In the genomic region with DNA sequence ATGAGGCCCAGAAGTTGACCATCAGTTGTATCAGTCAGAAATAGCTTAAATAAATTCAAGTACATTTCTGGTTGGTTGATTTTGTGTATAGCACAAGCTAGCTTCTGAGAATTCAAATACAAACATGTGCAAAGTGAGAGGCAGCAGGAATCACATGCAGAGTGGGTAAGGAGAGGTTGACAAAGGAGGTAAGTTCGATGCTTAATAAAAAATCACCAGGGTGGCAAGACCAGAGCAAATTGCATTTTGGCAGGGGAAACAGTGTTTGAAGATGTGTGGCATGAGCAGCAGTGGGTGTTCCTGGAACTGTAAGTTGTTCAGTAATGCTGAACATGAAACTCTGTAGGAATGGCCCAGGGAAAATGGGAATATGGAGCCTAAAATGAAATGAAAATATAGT, we compare ENCODE assay signal across 22 cellular contexts. TPM values are rescaled to one million over a fixed set of nuclear protein-coding genes. Genes with fewer than 3 reads are reported as not detected.
A peak's percentile ranks its signal among the peaks of the same experiment; 100 is the strongest.
DNase-seq lines count a peak whose midpoint lies in the region; ATAC-seq and TF ChIP-seq lines count a peak whose summit lies in the region.
"Had no signal": no experiment of that assay in that cellular context is flagged by ENCODE, and none has a peak within 500 bp of the region (broad histone marks: within the 10 kb centered on the region; RNA-seq: fewer than 3 reads in every experiment).

No MANE protein-coding gene starts in this region.

- H4K5ac ChIP-seq in IMR-90 (ENCODE audit: low read depth, low read length): no peak overlapping the region

- H2BK5ac ChIP-seq in IMR-90 (ENCODE audit: low read depth, low read length, poor library complexity, severe bottlenecking): no peak overlapping the region

- TF ChIP-seq POLR2A in IMR-90 (IDR thresholded peaks at IDR 0.05; ENCODE audit: low read depth, low read length): no peak

- H3K4me1 ChIP-seq in IMR-90 (ENCODE audit: control insufficient read depth, insufficient read depth, low read length): peaks cover 11% of the 10 kb centered on the region
- H3K4me1 ChIP-seq: prostate gland had no signal

- H2BK120ac ChIP-seq in IMR-90 (ENCODE audit: low read depth, low read length): no peak overlapping the region

- CTCF ChIA-PET in IMR-90 (lab: Yijun Ruan, JAX): interaction anchor here (0.6 to 1.5 kb wide), 2 partner anchors 49 to 89 kb away, joined by 3 to 6 read pairs; no protein-coding TSS in a partner anchor

- peaks cover 2% of the 10 kb centered on the region for H3K36me3 ChIP-seq in IMR-90 (ENCODE audit: control insufficient read depth, insufficient read depth, low read length)
- H3K36me3 ChIP-seq: BE2C, left ventricle myocardium inferior, prostate gland had no signal

- H3K9me3 Mint-ChIP-seq in activated CD4-positive, alpha-beta T cell treated with anti-CD3 and anti-CD28 coated beads, Interleukin-2, amount 10 ng/mL, durations not matched to agents 24 days and 14 days: peaks cover 10% of the 10 kb centered on the region
- H3K9me3 Mint-ChIP-seq in immature natural killer cell: peaks cover 2 to 29% (median 8%) of the 10 kb centered on the region in 6 donors
- H3K9me3 Mint-ChIP-seq: activated naive CD4-positive, alpha-beta T cell treated with anti-CD3 and anti-CD28 coated beads, Interleukin-2, amount 50 U/mL, for 72 hours had no signal

- no TSS peak for BruUV-seq in IMR-90 (replicated peaks; lab: Mats Ljungman, UMichigan)

- H3K27me3 ChIP-seq in IMR-90 (ENCODE audit: control insufficient read depth, insufficient read depth, low read length): no peaks in the 10 kb centered on the region
- H3K27me3 ChIP-seq in layer of hippocampus (ENCODE audit: control insufficient read depth, insufficient read depth, low read length): no peaks in the 10 kb centered on the region
- H3K27me3 ChIP-seq: BE2C, neural progenitor cell, tibial nerve had no signal

- POLR2A ChIA-PET in IMR-90 (lab: Charles Lee; ENCODE audit: unreplicated experiment): no interaction called here

- H3K4me1 Mint-ChIP-seq in activated CD4-positive, alpha-beta T cell treated with anti-CD3 and anti-CD28 coated beads, Interleukin-2, amount 10 ng/mL, durations not matched to agents 24 days and 14 days: peaks cover 3% of the 10 kb centered on the region
- H3K4me1 Mint-ChIP-seq in immature natural killer cell: no peaks in the 10 kb centered on the region
- H3K4me1 Mint-ChIP-seq: activated CD8-positive, alpha-beta memory T cell treated with anti-CD3 and anti-CD28 coated beads, Interleukin-2, amount 10 ng/mL, durations not matched to agents 7 days and 5 days; stimulated activated memory B cell treated with anti-CD40 and anti-IgM and Interleukin-4, amounts not matched to agents 10 μg/mL and 1 μg/mL and 100 μg/mL, for 72 hours had no signal

- H3K9me3 ChIP-seq in IMR-90 (ENCODE audit: control insufficient read depth, insufficient read depth, low read length): no peaks in the 10 kb centered on the region; the same call in 1 of the 2 replicates
- H3K9me3 ChIP-seq: BE2C, left ventricle myocardium inferior, mucosa of descending colon, prostate gland, tibial nerve had no signal

- no peak overlapping the region for H2BK15ac ChIP-seq in IMR-90 (ENCODE audit: low read depth, low read length)

- H4K8ac ChIP-seq in IMR-90 (ENCODE audit: low read depth in 2 of 2, low read length in 2 of 2): 0 out of 4 replicates have a peak overlapping the region, but pooled peaks of 1 of the 2 experiments have one; percentile 11

- TF ChIP-seq CTCF in IMR-90 (conservative IDR thresholded peaks at IDR 0.05; ENCODE audit: low read depth, low read length): no peak

- ATAC-seq in IMR-90 (ENCODE audit: low read depth): peak; percentile 51
- ATAC-seq: activated CD8-positive, alpha-beta memory T cell treated with anti-CD3 and anti-CD28 coated beads, Interleukin-2, amount 10 ng/mL, durations not matched to agents 7 days and 5 days; activated naive CD4-positive, alpha-beta T cell treated with anti-CD3 and anti-CD28 coated beads, Interleukin-2, amount 50 U/mL, for 72 hours; mucosa of descending colon; Panc1; stimulated activated memory B cell treated with anti-CD40 and anti-IgM and Interleukin-4, amounts not matched to agents 10 μg/mL and 1 μg/mL and 100 μg/mL, for 72 hours had no signal

- DNase-seq in IMR-90 (no peak), cerebellar cortex (ENCODE audit: low spot score) (peak; percentile 48), superior temporal gyrus (ENCODE audit: extremely low spot score) (peak; percentile 79), immature natural killer cell (no peak), NCI-H2081 treated with DMSO at 0.1 percent for 48 hours (lab: John Stamatoyannopoulos, UW) (no peak)
- no peak for DNase-seq in activated CD4-positive, alpha-beta T cell treated with anti-CD3 and anti-CD28 coated beads, Interleukin-2, amount 10 ng/mL, durations not matched to agents 24 days and 14 days
- DNase-seq: activated CD4-positive, alpha-beta T cell treated with anti-CD3 and anti-CD28 coated beads for 4 hours; activated CD8-positive, alpha-beta memory T cell treated with anti-CD3 and anti-CD28 coated beads, Interleukin-2, amount 10 ng/mL, durations not matched to agents 7 days and 5 days; BE2C; left ventricle myocardium inferior; mucosa of descending colon; NCI-H510A treated with DMSO at 0.1 percent for 48 hours; NK-92 treated with Interleukin-12 subunit alpha and Interleukin-12 subunit beta, amount 100 ng/mL, for 24 hours; SIG-M5; T-helper 1 cell had no signal

- H3K23ac ChIP-seq in IMR-90 (ENCODE audit: low read depth, low read length): peak overlapping the region; percentile 44; the same call in 1 of the 2 replicates

- 0 out of 2 replicates have a peak overlapping the region, but pooled peaks have one; percentile 20 for H2BK20ac ChIP-seq in IMR-90 (ENCODE audit: low read depth, low read length)

- H3K9ac ChIP-seq in IMR-90 (ENCODE audit: low read depth, low read length): no peak overlapping the region
- H3K9ac ChIP-seq: neural progenitor cell had no signal

- no peak overlapping the region for H4K91ac ChIP-seq in IMR-90 (ENCODE audit: insufficient read depth, low read depth, low read length)

- H3K9me1 ChIP-seq in IMR-90 (ENCODE audit: insufficient read depth, low read length): peaks cover 7% of the 10 kb centered on the region

- intact Hi-C loops in IMR-90 (cut with micrococcal nuclease): no loop called here
- intact Hi-C loops in activated CD4-positive, alpha-beta T cell treated with anti-CD3 and anti-CD28 coated beads, Interleukin-2, amount 10 ng/mL, durations not matched to agents 24 days and 14 days (cut with micrococcal nuclease): no loop called here

- H3K27me3 Mint-ChIP-seq in activated CD4-positive, alpha-beta T cell treated with anti-CD3 and anti-CD28 coated beads, Interleukin-2, amount 10 ng/mL, durations not matched to agents 24 days and 14 days: no peaks in the 10 kb centered on the region
- H3K27me3 Mint-ChIP-seq in immature natural killer cell (ENCODE audit: low read depth in 3 of 3): no peaks in the 10 kb centered on the region
- H3K27me3 Mint-ChIP-seq: activated CD8-positive, alpha-beta memory T cell treated with anti-CD3 and anti-CD28 coated beads, Interleukin-2, amount 10 ng/mL, durations not matched to agents 7 days and 5 days; stimulated activated memory B cell treated with anti-CD40 and anti-IgM and Interleukin-4, amounts not matched to agents 10 μg/mL and 1 μg/mL and 100 μg/mL, for 72 hours had no signal

- in situ Hi-C loops in IMR-90 (cut with MboI; ENCODE audit: low sequenced_read_pairs): no loop called here

- H3K4me3 ChIP-seq in IMR-90 (ENCODE audit: insufficient read depth, low read depth, low read length): no peak overlapping the region
- H3K4me3 ChIP-seq: left ventricle myocardium inferior, mucosa of descending colon, neural progenitor cell, prostate gland, tibial nerve had no signal

- H3K4me3 Mint-ChIP-seq in activated CD4-positive, alpha-beta T cell treated with anti-CD3 and anti-CD28 coated beads, Interleukin-2, amount 10 ng/mL, durations not matched to agents 24 days and 14 days: no peak overlapping the region
- H3K4me3 Mint-ChIP-seq in immature natural killer cell: no peak overlapping the region
- H3K4me3 Mint-ChIP-seq: activated CD8-positive, alpha-beta memory T cell treated with anti-CD3 and anti-CD28 coated beads, Interleukin-2, amount 10 ng/mL, durations not matched to agents 7 days and 5 days; neural progenitor cell; stimulated activated memory B cell treated with anti-CD40 and anti-IgM and Interleukin-4, amounts not matched to agents 10 μg/mL and 1 μg/mL and 100 μg/mL, for 72 hours had no signal

- peaks cover 22 to 58% of the 10 kb centered on the region in 2 experiments for H3K79me1 ChIP-seq in IMR-90 (ENCODE audit: low read depth in 1 of 2, low read length in 2 of 2)

- H3K27ac Mint-ChIP-seq in activated CD4-positive, alpha-beta T cell treated with anti-CD3 and anti-CD28 coated beads, Interleukin-2, amount 10 ng/mL, durations not matched to agents 24 days and 14 days: no peak overlapping the region
- H3K27ac Mint-ChIP-seq in immature natural killer cell: no peak overlapping the region
- H3K27ac Mint-ChIP-seq: activated CD8-positive, alpha-beta memory T cell treated with anti-CD3 and anti-CD28 coated beads, Interleukin-2, amount 10 ng/mL, durations not matched to agents 7 days and 5 days; activated naive CD4-positive, alpha-beta T cell treated with anti-CD3 and anti-CD28 coated beads, Interleukin-2, amount 50 U/mL, for 72 hours; neural progenitor cell; stimulated activated memory B cell treated with anti-CD40 and anti-IgM and Interleukin-4, amounts not matched to agents 10 μg/mL and 1 μg/mL and 100 μg/mL, for 72 hours had no signal

- H4K20me1 ChIP-seq in IMR-90 (ENCODE audit: insufficient read depth, low read length): peaks cover 29% of the 10 kb centered on the region

- no peak overlapping the region for H3K18ac ChIP-seq in IMR-90 (ENCODE audit: low read depth, low read length)

- H3K56ac ChIP-seq in IMR-90 (ENCODE audit: extremely low read depth, insufficient read depth, low read length): no peak overlapping the region

- no peak overlapping the region for H2AK5ac ChIP-seq in IMR-90 (ENCODE audit: low read depth, low read length)

- TF ChIP-seq RAD21 in IMR-90 (IDR thresholded peaks at IDR 0.05; ENCODE audit: low read length): no peak

- H2AK9ac ChIP-seq in IMR-90 (replicated peaks; ENCODE audit: low read depth, low read length, poor library complexity): no peak overlapping the region

- 0% methylated on average over 1 of the region's 1 CpG; no CpG with 5 or more reads in 1 of the 2 experiments for WGBS in IMR-90 (ENCODE audit: extremely low coverage in 2 of 2, insufficient read length in 1 of 2), 2 experiments

- H2AFZ ChIP-seq in IMR-90 (replicated peaks; ENCODE audit: low read length, poor library complexity): no peak overlapping the region
- H2AFZ ChIP-seq: neural progenitor cell had no signal

- no peak overlapping the region; the same call in 1 of the 2 replicates for H3K14ac ChIP-seq in IMR-90 (replicated peaks; ENCODE audit: low read depth, low read length)

- dilution Hi-C loops in IMR-90 (cut with HindIII; ENCODE audit: low sequenced_read_pairs, unreplicated experiment): no loop called here

- no peak overlapping the region for H3K27ac ChIP-seq in IMR-90 (ENCODE audit: insufficient read depth, low read length)
- peak overlapping the region; percentile 97 for H3K27ac ChIP-seq in layer of hippocampus (ENCODE audit: low read depth, low read length)
- H3K27ac ChIP-seq: prostate gland had no signal

- no peak overlapping the region for H3K4ac ChIP-seq in IMR-90 (ENCODE audit: low read depth, low read length)

- H3K36me3 Mint-ChIP-seq in activated CD4-positive, alpha-beta T cell treated with anti-CD3 and anti-CD28 coated beads, Interleukin-2, amount 10 ng/mL, durations not matched to agents 24 days and 14 days (ENCODE audit: low read depth): no peaks in the 10 kb centered on the region
- no peaks in the 10 kb centered on the region for H3K36me3 Mint-ChIP-seq in immature natural killer cell
- H3K36me3 Mint-ChIP-seq: activated CD8-positive, alpha-beta memory T cell treated with anti-CD3 and anti-CD28 coated beads, Interleukin-2, amount 10 ng/mL, durations not matched to agents 7 days and 5 days; activated naive CD4-positive, alpha-beta T cell treated with anti-CD3 and anti-CD28 coated beads, Interleukin-2, amount 50 U/mL, for 72 hours; stimulated activated memory B cell treated with anti-CD40 and anti-IgM and Interleukin-4, amounts not matched to agents 10 μg/mL and 1 μg/mL and 100 μg/mL, for 72 hours had no signal

- peak overlapping the region; percentile 57; the same call in 1 of the 2 replicates for H3K4me2 ChIP-seq in IMR-90 (ENCODE audit: low read depth, low read length)

RNA-seq across cellular contexts. Expression of gene GNAI1, which starts 52.6 kb away (rescaled TPM):
- total RNA-seq in IMR-90 (2012; rRNA removed): 26.5 and 44.2 TPM in 2 replicates
- 17.2 and 21.1 TPM in 2 replicates for polyA plus RNA-seq in IMR-90 (2012; rRNA removed)
- 5.6 and 5.7 TPM in 2 replicates for polyA plus RNA-seq in IMR-90 (2012; cell fraction: cytosol; rRNA removed)
- 2.7 and 9.7 TPM in 2 replicates for polyA plus RNA-seq in IMR-90 (2012; cell fraction: nucleus; rRNA removed; ENCODE audit: low replicate concordance)
- 5.7 and 6.8 TPM in 2 replicates for total RNA-seq in activated CD4-positive, alpha-beta T cell treated with anti-CD3 and anti-CD28 coated beads, Interleukin-2, amount 10 ng/mL, durations not matched to agents 24 days and 14 days
- 1 to 10 TPM; 5.2 to 9.7 (median 8.0) TPM for polyA plus RNA-seq in immature natural killer cell

Comparison
In these comparisons a context has a peak if more than half of its experiments do, and no peak if none do; other contexts are left out.
1. DNase-seq: peak in cerebellar cortex (single experiment) and superior temporal gyrus (single experiment); none in IMR-90 (single experiment), activated CD4-positive, alpha-beta T cell treated with anti-CD3 and anti-CD28 coated beads, Interleukin-2, amount 10 ng/mL, durations not matched to agents 24 days and 14 days (single experiment), immature natural killer cell (0 of 3) and NCI-H2081 treated with DMSO at 0.1 percent for 48 hours (single experiment).